1 cellular context compared by ENCODE assay signal in genomic region chr5:59555596-59555995, GRCh38.
TF ChIP-seq lines count a peak whose summit lies in the region.

No MANE protein-coding gene starts in this region.

TF ChIP-seq in WTC11, 78 proteins besides CTCF, POLR2A, EP300 and RAD21 (continued from another document):
- no peak for TF ChIP-seq ZNF532 (CRISPR knock-in tag; IDR thresholded peaks at IDR 0.05; ENCODE audit: borderline replicate concordance)
- no peak for TF ChIP-seq IRF2 (CRISPR knock-in tag; IDR thresholded peaks at IDR 0.05; ENCODE audit: borderline replicate concordance, low read depth)
- TF ChIP-seq GABPB1 (CRISPR knock-in tag; IDR thresholded peaks at IDR 0.05), result no peak
- TF ChIP-seq ZNF423 (CRISPR knock-in tag; IDR thresholded peaks at IDR 0.05), result no peak
- TF ChIP-seq RELA (CRISPR knock-in tag; IDR thresholded peaks at IDR 0.05; ENCODE audit: borderline replicate concordance), result no peak
- TF ChIP-seq ELF4 (CRISPR knock-in tag; IDR thresholded peaks at IDR 0.05; ENCODE audit: low read depth), result no peak
- TF ChIP-seq ZNF396 (CRISPR knock-in tag; IDR thresholded peaks at IDR 0.05; ENCODE audit: borderline replicate concordance), result no peak
- TF ChIP-seq USF2 (CRISPR knock-in tag; IDR thresholded peaks at IDR 0.05), result no peak
- TF ChIP-seq ZNF281 (CRISPR knock-in tag; IDR thresholded peaks at IDR 0.05), result no peak
- TF ChIP-seq SP1 (CRISPR knock-in tag; conservative IDR thresholded peaks at IDR 0.05), result no peak
- no peak for TF ChIP-seq E2F1 (CRISPR knock-in tag; IDR thresholded peaks at IDR 0.05)
- no peak for TF ChIP-seq ZSCAN18 (CRISPR knock-in tag; IDR thresholded peaks at IDR 0.05)
- TF ChIP-seq FOXK1 (CRISPR knock-in tag; IDR thresholded peaks at IDR 0.05), result no peak
- no peak for TF ChIP-seq GTF2I (CRISPR knock-in tag; conservative IDR thresholded peaks at IDR 0.05)
